1 cellular context compared by ENCODE assay signal in genomic region chr6:73129653-73130443, GRCh38.
TF ChIP-seq lines count a peak whose summit lies in the region.

No MANE protein-coding gene starts in this region.

TF ChIP-seq in K562, 482 proteins besides CTCF, POLR2A, EP300 and RAD21 (continued from another document):
- TF ChIP-seq ATF1 (CRISPR knock-in tag; IDR thresholded peaks at IDR 0.05): no peak
- no peak for TF ChIP-seq ATF1 (tag; IDR thresholded peaks at IDR 0.05)
- no peak for TF ChIP-seq HMG20A (CRISPR knock-in tag; conservative IDR thresholded peaks at IDR 0.05)
- TF ChIP-seq ZNF316 (IDR thresholded peaks at IDR 0.05): no peak
- TF ChIP-seq DPF2 (IDR thresholded peaks at IDR 0.05): no peak
- TF ChIP-seq ZNF146 (CRISPR knock-in tag; IDR thresholded peaks at IDR 0.05; ENCODE audit: unreplicated experiment): no peak
- TF ChIP-seq TEAD2 (tag; IDR thresholded peaks at IDR 0.05): no peak
- TF ChIP-seq TFAP4 (CRISPR knock-in tag; IDR thresholded peaks at IDR 0.05; ENCODE audit: borderline replicate concordance): 0 out of 2 replicates have a peak, but pooled peaks have one; percentile 18
- TF ChIP-seq EHMT2 (IDR thresholded peaks at IDR 0.05): 0 out of 2 replicates have a peak, but pooled peaks have one; percentile 17
- TF ChIP-seq YY1 (IDR thresholded peaks at IDR 0.05; ENCODE audit: borderline replicate concordance in 1 of 3, control insufficient read depth in 1 of 3, extremely low read depth in 1 of 3, insufficient read depth in 3 of 3, insufficient read length in 1 of 3, insufficient replicate concordance in 2 of 3, low read depth in 1 of 3, low read length in 2 of 3): peak in 1 of 3 experiments; percentile 42
- TF ChIP-seq POLR2H (tag; IDR thresholded peaks at IDR 0.05; ENCODE audit: low read depth): no peak
- TF ChIP-seq BRF1 (IDR thresholded peaks at IDR 0.05; ENCODE audit: borderline replicate concordance, extremely low read depth, insufficient read length): no peak
- TF ChIP-seq U2AF1 (optimal IDR thresholded peaks at IDR 0.05; ENCODE audit: low read depth, low read length): no peak
- TF ChIP-seq TBP (optimal IDR thresholded peaks at IDR 0.05; ENCODE audit: low read depth, low read length): peak; percentile 5
- TF ChIP-seq XRCC5 (IDR thresholded peaks at IDR 0.05; ENCODE audit: low read depth, low read length): 0 out of 2 replicates have a peak, but pooled peaks have one; percentile 64
- no peak for TF ChIP-seq CAMTA2 (CRISPR knock-in tag; conservative IDR thresholded peaks at IDR 0.05)
- no peak for TF ChIP-seq E2F6 (IDR thresholded peaks at IDR 0.05; ENCODE audit: borderline replicate concordance in 1 of 2, extremely low read depth in 1 of 2, insufficient read depth in 1 of 2, insufficient read length in 1 of 2, low read depth in 1 of 2, low read length in 1 of 2, poor library complexity in 1 of 2, severe bottlenecking in 1 of 2)
- TF ChIP-seq FOXJ2 (tag; IDR thresholded peaks at IDR 0.05): no peak
- TF ChIP-seq ETV6 (IDR thresholded peaks at IDR 0.05; ENCODE audit: borderline replicate concordance in 1 of 2, low read depth in 2 of 2, low read length in 1 of 2): no peak
- TF ChIP-seq ETV6 (CRISPR knock-in tag; IDR thresholded peaks at IDR 0.05; ENCODE audit: borderline replicate concordance): no peak
- TF ChIP-seq NR3C1 (CRISPR knock-in tag; IDR thresholded peaks at IDR 0.05): no peak
- no peak for TF ChIP-seq ZNF668 (CRISPR knock-in tag; IDR thresholded peaks at IDR 0.05)
- peak; percentile 21; the same call in 1 of the 2 replicates for TF ChIP-seq CXXC5 (CRISPR knock-in tag; IDR thresholded peaks at IDR 0.05)
- peak; percentile 53 for TF ChIP-seq CREM (IDR thresholded peaks at IDR 0.05; ENCODE audit: low read depth)
- no peak for TF ChIP-seq ZNF134 (CRISPR knock-in tag; conservative IDR thresholded peaks at IDR 0.05)
- no peak for TF ChIP-seq GATAD2B (IDR thresholded peaks at IDR 0.05; ENCODE audit: borderline replicate concordance)
- TF ChIP-seq HEY1 (CRISPR knock-in tag; IDR thresholded peaks at IDR 0.05; ENCODE audit: borderline replicate concordance): no peak
- no peak for TF ChIP-seq SETDB1 (IDR thresholded peaks at IDR 0.05; ENCODE audit: low read length)
- TF ChIP-seq PHF8 (IDR thresholded peaks at IDR 0.05; ENCODE audit: borderline replicate concordance, low read length): no peak
- TF ChIP-seq ZNF583 (CRISPR knock-in tag; IDR thresholded peaks at IDR 0.05): no peak
- TF ChIP-seq OTX1 (CRISPR knock-in tag; IDR thresholded peaks at IDR 0.05): no peak
- TF ChIP-seq MTF1 (CRISPR knock-in tag; IDR thresholded peaks at IDR 0.05; ENCODE audit: borderline replicate concordance): no peak
- TF ChIP-seq KDM4B (IDR thresholded peaks at IDR 0.05; ENCODE audit: borderline replicate concordance in 2 of 2, low read depth in 1 of 2): no peak
- TF ChIP-seq CC2D1A (IDR thresholded peaks at IDR 0.05): peak; percentile 58
- TF ChIP-seq C11orf30 (IDR thresholded peaks at IDR 0.05; ENCODE audit: low read depth): no peak
- no peak for TF ChIP-seq ZNF586 (CRISPR knock-in tag; conservative IDR thresholded peaks at IDR 0.05)
- peak; percentile 95 for TF ChIP-seq DEAF1 (CRISPR knock-in tag; IDR thresholded peaks at IDR 0.05)
- TF ChIP-seq ELF4 (CRISPR knock-in tag; IDR thresholded peaks at IDR 0.05): no peak
- TF ChIP-seq, protein P1, sequence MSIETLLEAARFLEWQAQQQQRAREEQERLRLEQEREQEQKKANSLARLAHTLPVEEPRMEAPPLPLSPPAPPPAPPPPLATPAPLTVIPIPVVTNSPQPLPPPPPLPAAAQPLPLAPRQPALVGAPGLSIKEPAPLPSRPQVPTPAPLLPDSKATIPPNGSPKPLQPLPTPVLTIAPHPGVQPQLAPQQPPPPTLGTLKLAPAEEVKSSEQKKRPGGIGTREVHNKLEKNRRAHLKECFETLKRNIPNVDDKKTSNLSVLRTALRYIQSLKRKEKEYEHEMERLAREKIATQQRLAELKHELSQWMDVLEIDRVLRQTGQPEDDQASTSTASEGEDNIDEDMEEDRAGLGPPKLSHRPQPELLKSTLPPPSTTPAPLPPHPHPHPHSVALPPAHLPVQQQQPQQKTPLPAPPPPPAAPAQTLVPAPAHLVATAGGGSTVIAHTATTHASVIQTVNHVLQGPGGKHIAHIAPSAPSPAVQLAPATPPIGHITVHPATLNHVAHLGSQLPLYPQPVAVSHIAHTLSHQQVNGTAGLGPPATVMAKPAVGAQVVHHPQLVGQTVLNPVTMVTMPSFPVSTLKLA (conservative IDR thresholded peaks at IDR 0.05): no peak
- TF ChIP-seq ARID2 (IDR thresholded peaks at IDR 0.05): peak; percentile 92
- TF ChIP-seq SAFB (IDR thresholded peaks at IDR 0.05; ENCODE audit: borderline replicate concordance, low read depth, low read length): no peak
- peak; percentile 44; the same call in 1 of the 2 replicates for TF ChIP-seq SMARCE1 (IDR thresholded peaks at IDR 0.05)
- TF ChIP-seq HIVEP1 (CRISPR knock-in tag; IDR thresholded peaks at IDR 0.05): no peak
- TF ChIP-seq POLR2AphosphoS5 (IDR thresholded peaks at IDR 0.05; ENCODE audit: control insufficient read depth, insufficient read depth, low read depth, low read length): no peak
- TF ChIP-seq JUND (IDR thresholded peaks at IDR 0.05; ENCODE audit: borderline replicate concordance, low read depth, low read length): 0 out of 2 replicates have a peak, but pooled peaks have one; percentile 7
- no peak for TF ChIP-seq JUND (tag; IDR thresholded peaks at IDR 0.05; ENCODE audit: borderline replicate concordance, low read depth, low read length)
- 0 out of 2 replicates have a peak, but pooled peaks have one; percentile 28 for TF ChIP-seq CBFB (CRISPR knock-in tag; IDR thresholded peaks at IDR 0.05)
- no peak for TF ChIP-seq ZKSCAN1 (IDR thresholded peaks at IDR 0.05; ENCODE audit: low read depth, low read length)
- TF ChIP-seq HDAC2 (IDR thresholded peaks at IDR 0.05): no peak
- TF ChIP-seq DIDO1 (tag; IDR thresholded peaks at IDR 0.05; ENCODE audit: low read depth): no peak
- TF ChIP-seq NFIX (CRISPR knock-in tag; IDR thresholded peaks at IDR 0.05; ENCODE audit: low read depth): no peak
- TF ChIP-seq SMARCA4 (IDR thresholded peaks at IDR 0.05): peak; percentile 71
- peak; percentile 72 for TF ChIP-seq CTCFL (IDR thresholded peaks at IDR 0.05; ENCODE audit: borderline replicate concordance, insufficient read depth, low read depth, low read length, poor library complexity, severe bottlenecking)
- no peak for TF ChIP-seq ZSCAN29 (IDR thresholded peaks at IDR 0.05)
- TF ChIP-seq CTBP1 (IDR thresholded peaks at IDR 0.05; ENCODE audit: borderline replicate concordance): peak; percentile 29; the same call in 1 of the 2 replicates
- peak; percentile 77; the same call in 1 of the 2 replicates for TF ChIP-seq STAG1 (CRISPR knock-in tag; IDR thresholded peaks at IDR 0.05; ENCODE audit: borderline replicate concordance)
- TF ChIP-seq HDAC3 (IDR thresholded peaks at IDR 0.05; ENCODE audit: borderline replicate concordance, partially characterized antibody): no peak
- TF ChIP-seq RB1 (IDR thresholded peaks at IDR 0.05; ENCODE audit: low read depth): peak; percentile 71; the same call in 1 of the 2 replicates
- TF ChIP-seq EZH2 (IDR thresholded peaks at IDR 0.05; ENCODE audit: borderline replicate concordance, low read depth, low read length): no peak
